Comparison of ENCODE assay signal across 9 cellular contexts in genomic region chr5:181173027-181173419, GRCh38. TPM values are rescaled to one million over a fixed set of nuclear protein-coding genes. Genes with fewer than 3 reads are reported as not detected.
DNase-seq lines count a peak whose midpoint lies in the region; ATAC-seq and TF ChIP-seq lines count a peak whose summit lies in the region.
"Had no signal": no experiment of that assay in that cellular context is flagged by ENCODE, and none has a peak within 500 bp of the region (broad histone marks: within the 10 kb centered on the region; RNA-seq: fewer than 3 reads in every experiment).

No MANE protein-coding gene starts in this region.

- no peak for TF ChIP-seq POLR2A in lower leg skin (IDR thresholded peaks at IDR 0.05)

- no peak overlapping the region for H3K27ac ChIP-seq in iPS-18a (ENCODE audit: low read length)
- H3K27ac ChIP-seq: tibial nerve had no signal

- intact Hi-C loops in lower leg skin (cut with DNase I; ENCODE audit: low total_unique reads), result no loop called here

- 9 to 10% methylated on average over 11 of the region's 11 CpGs for WGBS in lower leg skin, 2 donors

- H3K27me3 ChIP-seq in iPS-18a (ENCODE audit: control insufficient read depth, insufficient read depth, low read length), result peaks cover 52% of the 10 kb centered on the region

- DNase-seq in Daoy (ENCODE audit: low read depth), result peak; percentile 71
- DNase-seq in HCEC 1CT, result peak; percentile 15
- DNase-seq in lower leg skin (ENCODE audit: low spot score in 2 of 2), result no peak
- DNase-seq in NCI-H146 treated with DMSO at 0.1 percent for 48 hours (lab: John Stamatoyannopoulos, UW; ENCODE audit: unreplicated experiment), result no peak

- H3K4me1 ChIP-seq in iPS-18a (ENCODE audit: control insufficient read depth, low read depth, low read length), result peaks cover 12% of the 10 kb centered on the region

- ATAC-seq in SK-N-SH treated with all-trans-retinoic acid at 6 μM for 48 hours (peak; percentile 14; the same call in 2 of the 3 replicates), HG03342 (IDR thresholded peaks at IDR 0.05; ENCODE audit: unreplicated experiment) (no peak), GM19023 (IDR thresholded peaks at IDR 0.05; ENCODE audit: unreplicated experiment) (no peak)

- H3K4me3 ChIP-seq in iPS-18a (ENCODE audit: low read length), result peak overlapping the region; percentile 66
- H3K4me3 ChIP-seq in lower leg skin (ENCODE audit: low read depth, poor library complexity, severe bottlenecking), result no peak overlapping the region
- H3K4me3 ChIP-seq: tibial nerve had no signal

- no peak overlapping the region for H3K9ac ChIP-seq in iPS-18a (ENCODE audit: low read length)

- H3K36me3 ChIP-seq in iPS-18a (ENCODE audit: control insufficient read depth, low read depth, low read length), result no peaks in the 10 kb centered on the region
- H3K36me3 ChIP-seq: tibial nerve had no signal

- H3K9me3 ChIP-seq in iPS-18a (ENCODE audit: control insufficient read depth, low read depth, low read length), result no peaks in the 10 kb centered on the region
- H3K9me3 ChIP-seq: tibial nerve had no signal

- no peak for TF ChIP-seq CTCF in lower leg skin (IDR thresholded peaks at IDR 0.05)

TF ChIP-seq in SK-N-SH treated with all-trans-retinoic acid at 6 μM for 48 hours, 23 proteins besides CTCF, POLR2A, EP300 and RAD21:
- no peak for TF ChIP-seq ZNF70 (CRISPR knock-in tag; IDR thresholded peaks at IDR 0.05)
- TF ChIP-seq ESRRG (CRISPR knock-in tag; IDR thresholded peaks at IDR 0.05), result no peak
- no peak for TF ChIP-seq PATZ1 (CRISPR knock-in tag; IDR thresholded peaks at IDR 0.05; ENCODE audit: borderline replicate concordance)
- TF ChIP-seq GLIS3 (CRISPR knock-in tag; IDR thresholded peaks at IDR 0.05), result no peak
- TF ChIP-seq SNAI2 (CRISPR knock-in tag; IDR thresholded peaks at IDR 0.05), result no peak
- TF ChIP-seq CREB5 (CRISPR knock-in tag; IDR thresholded peaks at IDR 0.05; ENCODE audit: low read depth), result no peak
- no peak for TF ChIP-seq BACH2 (CRISPR knock-in tag; IDR thresholded peaks at IDR 0.05; ENCODE audit: borderline replicate concordance)
- no peak for TF ChIP-seq ZNF565 (CRISPR knock-in tag; conservative IDR thresholded peaks at IDR 0.05; ENCODE audit: low read depth)
- no peak for TF ChIP-seq OSR1 (CRISPR knock-in tag; IDR thresholded peaks at IDR 0.05)

RNA-seq across cellular contexts. Expression of gene OR2V2, which starts 25.6 kb away (rescaled TPM):
- total RNA-seq in Daoy (2014; rRNA removed; shearing (Covaris generic)), result not detected in 2 replicates
- total RNA-seq in lower leg skin, result not detected
- total RNA-seq: tibial nerve had no signal

RNA-seq across cellular contexts. Expression of gene TRIM7, which starts 32.0 kb away (rescaled TPM):
- total RNA-seq in Daoy (2014; rRNA removed; shearing (Covaris generic)), result 6.7 and 9.0 TPM in 2 replicates
- 100 to 1,000 TPM in 2 of 4 donors, 10 to 100 TPM in 2; 77.2 to 144 (median 89.8) TPM for total RNA-seq in lower leg skin

RNA-seq across cellular contexts. Expression of gene OR2V1, which starts 42.1 kb away (rescaled TPM):
- not detected in 2 replicates for total RNA-seq in Daoy (2014; rRNA removed; shearing (Covaris generic))
- total RNA-seq in lower leg skin, result not detected
- total RNA-seq: tibial nerve had no signal

RNA-seq across cellular contexts. Expression of gene TRIM41, which starts 50.1 kb away (rescaled TPM):
- 23.3 and 23.8 TPM in 2 replicates for total RNA-seq in Daoy (2014; rRNA removed; shearing (Covaris generic))
- 10 to 100 TPM; 14.7 to 19.8 (median 18.0) TPM for total RNA-seq in lower leg skin

Comparison
In these comparisons a context has a peak if more than half of its experiments do, and no peak if none do; other contexts are left out.
1. DNase-seq: peak in Daoy (single experiment) and HCEC 1CT (single experiment); none in lower leg skin (0 of 2) and NCI-H146 treated with DMSO at 0.1 percent for 48 hours (single experiment).